In genomic region chr19:3304871-3305423, GRCh38 we compare ENCODE assay signal across 8 cellular contexts.
DNase-seq lines count a peak whose midpoint lies in the region; ATAC-seq lines count a peak whose summit lies in the region.

No MANE protein-coding gene starts in this region.

- DNase-seq in NCI-H82 (lab: John Stamatoyannopoulos, UW) = peak; percentile 79
- no peak for DNase-seq in NCI-H82 treated with DMSO at 0.1 percent for 48 hours (lab: John Stamatoyannopoulos, UW; ENCODE audit: unreplicated experiment)
- peak; percentile 81 for DNase-seq in NCI-H2107 (lab: John Stamatoyannopoulos, UW)
- peak; percentile 66 for DNase-seq in activated CD4-positive, alpha-beta T cell treated with anti-CD3 and anti-CD28 coated beads for 1 hour
- DNase-seq in cerebellum (ENCODE audit: low spot score) = peak; percentile 77
- peak; percentile 88 for DNase-seq in left kidney (ENCODE audit: low read depth, low spot score)
- DNase-seq in stimulated activated CD4-positive, alpha-beta T cell treated with anti-CD3 and anti-CD28 coated beads, Interleukin-4, amount 100 ng/mL, for 24 hours = peak; percentile 84

- no peak for ATAC-seq in GM18519 (IDR thresholded peaks at IDR 0.05; ENCODE audit: low FRiP score, unreplicated experiment)
